ENCODE assay signal across 17 cellular contexts in the genomic region with DNA sequence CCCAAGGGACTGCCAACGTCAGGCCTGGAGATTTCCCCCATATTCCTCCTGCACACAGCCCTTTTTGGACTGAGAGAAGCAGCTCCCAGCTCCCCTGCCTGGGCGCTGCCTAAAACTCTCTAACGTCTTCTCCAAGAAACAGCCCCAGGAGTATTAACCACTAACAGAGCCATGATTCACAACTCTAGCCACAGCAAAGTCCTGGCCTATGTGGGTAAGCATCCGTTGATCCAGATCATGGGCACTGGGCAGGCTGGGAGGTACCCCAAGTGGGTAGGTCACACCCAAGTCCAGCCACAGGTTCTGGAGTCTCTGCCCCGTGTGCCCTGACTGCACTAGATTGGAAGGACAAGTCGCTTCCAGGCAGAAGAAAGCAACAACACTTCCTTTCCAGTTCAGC. TPM values are rescaled to one million over a fixed set of nuclear protein-coding genes. Genes with fewer than 3 reads are reported as not detected.
DNase-seq lines count a peak whose midpoint lies in the region; ATAC-seq and TF ChIP-seq lines count a peak whose summit lies in the region.
"Had no signal": no experiment of that assay in that cellular context is flagged by ENCODE, and none has a peak within 500 bp of the region (broad histone marks: within the 10 kb centered on the region; RNA-seq: fewer than 3 reads in every experiment).

No MANE protein-coding gene starts in this region.

- WGBS in heart right ventricle, 2 donors = 88 to 89% methylated on average over 6 of the region's 6 CpGs

- H3K9me3 Mint-ChIP-seq in CD4-positive, alpha-beta T cell = no peaks in the 10 kb centered on the region
- H3K9me3 Mint-ChIP-seq in neural progenitor cell = no peaks in the 10 kb centered on the region

- H3K27ac Mint-ChIP-seq in CD4-positive, alpha-beta T cell = peak overlapping the region; percentile 59
- H3K27ac Mint-ChIP-seq in neural progenitor cell = peak overlapping the region; percentile 69

- no peaks in the 10 kb centered on the region for H4K20me1 ChIP-seq in neural progenitor cell (ENCODE audit: low read depth)

- H3K4me1 ChIP-seq in effector memory CD4-positive, alpha-beta T cell (ENCODE audit: control insufficient read depth, insufficient read depth, low read length, poor library complexity, severe bottlenecking) = no peaks in the 10 kb centered on the region
- H3K4me1 ChIP-seq in neural progenitor cell (peaks cover 3% of the 10 kb centered on the region), heart right ventricle (peaks cover 5 to 20% (median 14%) of the 10 kb centered on the region in 9 donors)

- H3K27me3 ChIP-seq in CD4-positive, alpha-beta T cell (ENCODE audit: control insufficient read depth, insufficient read depth, low read length) = no peaks in the 10 kb centered on the region
- no peaks in the 10 kb centered on the region for H3K27me3 ChIP-seq in effector memory CD4-positive, alpha-beta T cell (replicated peaks; ENCODE audit: control insufficient read depth, insufficient read depth, low read length, poor library complexity, severe bottlenecking)
- H3K27me3 ChIP-seq in neural progenitor cell (no peaks in the 10 kb centered on the region), heart right ventricle (no peaks in the 10 kb centered on the region)
- H3K27me3 ChIP-seq: ovary, SJCRH30 had no signal

- H3K79me2 ChIP-seq in neural progenitor cell (ENCODE audit: low read depth) = no peaks in the 10 kb centered on the region

- ATAC-seq in CD4-positive, alpha-beta T cell (ENCODE audit: poor library complexity) = no peak
- no peak for ATAC-seq in heart right ventricle
- ATAC-seq: left lobe of liver had no signal

- H3K4me3 ChIP-seq in effector memory CD4-positive, alpha-beta T cell (ENCODE audit: insufficient read depth, low read depth, low read length, poor library complexity, severe bottlenecking) = no peak overlapping the region
- H3K4me3 ChIP-seq in neural progenitor cell = no peak overlapping the region
- H3K4me3 ChIP-seq in heart right ventricle = no peak overlapping the region
- no peak overlapping the region for H3K4me3 ChIP-seq in foreskin fibroblast (ENCODE audit: low read depth in 1 of 2, low read length in 2 of 2)
- H3K4me3 ChIP-seq: ovary, SJCRH30 had no signal

- H3K36me3 ChIP-seq in KOPT-K1 (ENCODE audit: insufficient read depth, low read length) (peaks cover 93% of the 10 kb centered on the region), neural progenitor cell (no peaks in the 10 kb centered on the region), heart right ventricle (peaks cover 0 to 71% (median 7%) of the 10 kb centered on the region in 9 donors)
- peaks cover 31% of the 10 kb centered on the region for H3K36me3 ChIP-seq in effector memory CD4-positive, alpha-beta T cell (ENCODE audit: control insufficient read depth, insufficient read depth, low read length)
- H3K36me3 ChIP-seq: ovary had no signal

- H3K27me3 Mint-ChIP-seq in CD4-positive, alpha-beta T cell = no peaks in the 10 kb centered on the region
- no peaks in the 10 kb centered on the region for H3K27me3 Mint-ChIP-seq in neural progenitor cell (ENCODE audit: insufficient read depth, low read depth)

- CTCF ChIA-PET in CD4-positive, alpha-beta T cell (lab: Charles Lee) = interaction anchor here (1.5 kb wide), 1 partner anchor 13 kb away, joined by 3 read pairs; no protein-coding TSS in a partner anchor

- no peak for DNase-seq in CD4-positive, alpha-beta T cell
- no peak for DNase-seq in effector memory CD4-positive, alpha-beta T cell
- DNase-seq in neural progenitor cell (ENCODE audit: low spot score) = no peak
- DNase-seq in heart right ventricle = no peak
- no peak for DNase-seq in foreskin fibroblast
- DNase-seq in stimulated activated CD4-positive, alpha-beta T cell treated with anti-CD3 and anti-CD28 coated beads, Interleukin-12 subunit alpha, Interleukin-12 subunit beta, amount 100 ng/mL, for 4 hours = no peak
- no peak for DNase-seq in cerebellar nuclear complex (lab: John Stamatoyannopoulos, UW)
- DNase-seq: central memory CD4-positive, alpha-beta T cell; effector CD8-positive, alpha-beta T cell; NCI-H1105 treated with DMSO at 0.1 percent for 48 hours; NCI-H69; SJCRH30; stimulated activated CD4-positive, alpha-beta T cell treated with anti-CD3 and anti-CD28 coated beads, Interleukin-2, amount 100 ng/mL, for 24 hours; T-helper 2 cell had no signal

- H2AFZ ChIP-seq in neural progenitor cell (replicated peaks) = no peak overlapping the region

- H3K4me1 Mint-ChIP-seq in CD4-positive, alpha-beta T cell (ENCODE audit: low read depth) = peaks cover 11% of the 10 kb centered on the region
- H3K4me1 Mint-ChIP-seq in neural progenitor cell = peaks cover 4% of the 10 kb centered on the region

- intact Hi-C loops in CD4-positive, alpha-beta T cell (cut with DNase I, micrococcal nuclease) = loop anchor here in 1 of 2 experiments (5.0 kb wide), 2 partner anchors 44 to 311 kb away; no protein-coding TSS in a partner anchor
- intact Hi-C loops in heart right ventricle (cut with DNase I) = loop anchor here in 2 of 10 donors (10.0 kb wide), 2 partner anchors 143 to 323 kb away; no protein-coding TSS in a partner anchor

- H3K9me3 ChIP-seq in CD4-positive, alpha-beta T cell (ENCODE audit: control insufficient read depth, low read length) = no peaks in the 10 kb centered on the region
- H3K9me3 ChIP-seq in KOPT-K1 (ENCODE audit: insufficient read depth, low read length, poor library complexity, severe bottlenecking) = no peaks in the 10 kb centered on the region
- H3K9me3 ChIP-seq in effector memory CD4-positive, alpha-beta T cell (ENCODE audit: control insufficient read depth, low read length) = no peaks in the 10 kb centered on the region
- H3K9me3 ChIP-seq in neural progenitor cell (ENCODE audit: low read depth) = no peaks in the 10 kb centered on the region
- no peaks in the 10 kb centered on the region for H3K9me3 ChIP-seq in heart right ventricle
- H3K9me3 ChIP-seq: ovary, SJCRH30 had no signal

- peaks cover 37% of the 10 kb centered on the region for H3K36me3 Mint-ChIP-seq in CD4-positive, alpha-beta T cell (ENCODE audit: low read depth)
- peaks cover 3% of the 10 kb centered on the region for H3K36me3 Mint-ChIP-seq in neural progenitor cell

- no peak overlapping the region for H3K9ac ChIP-seq in neural progenitor cell

- POLR2A ChIA-PET in CD4-positive, alpha-beta T cell (lab: Charles Lee) = no interaction called here

- no peak overlapping the region for H3K4me2 ChIP-seq in neural progenitor cell

- H3K4me3 Mint-ChIP-seq in CD4-positive, alpha-beta T cell = no peak overlapping the region
- no peak overlapping the region for H3K4me3 Mint-ChIP-seq in neural progenitor cell

- no peak overlapping the region for H3K27ac ChIP-seq in CD4-positive, alpha-beta T cell (ENCODE audit: low read depth, low read length)
- H3K27ac ChIP-seq in KOPT-K1 (ENCODE audit: low read depth, low read length, poor library complexity, severe bottlenecking) (peak overlapping the region; percentile 52), neural progenitor cell (no peak overlapping the region), heart right ventricle (no peak overlapping the region)
- H3K27ac ChIP-seq in effector memory CD4-positive, alpha-beta T cell (ENCODE audit: insufficient read depth, low read length, poor library complexity, severe bottlenecking) = peak overlapping the region; percentile 5
- H3K27ac ChIP-seq: ovary, SJCRH30 had no signal

- H3F3A ChIP-seq in neural progenitor cell (ENCODE audit: low read depth) = peaks cover 11% of the 10 kb centered on the region

- TF ChIP-seq CTCF in CD4-positive, alpha-beta T cell (IDR thresholded peaks at IDR 0.05) = no peak
- TF ChIP-seq CTCF in neural progenitor cell (IDR thresholded peaks at IDR 0.05) = no peak
- TF ChIP-seq CTCF in heart right ventricle (IDR thresholded peaks at IDR 0.05) = no peak
- TF ChIP-seq CTCF in foreskin fibroblast (IDR thresholded peaks at IDR 0.05; ENCODE audit: low read depth, low read length) = no peak

RNA-seq across cellular contexts. Expression of gene NBEAL2, which starts 31.9 kb away (rescaled TPM):
- total RNA-seq in CD4-positive, alpha-beta T cell = 100 to 1,000 TPM; 163 to 170 TPM
- total RNA-seq in neural progenitor cell (ENCODE audit: low replicate concordance) (6.3 and 19.1 TPM in 2 replicates), heart right ventricle (10 to 100 TPM in 7 of 10 donors, 1 to 10 TPM in 3; 7.6 to 23.1 (median 10.8) TPM)
- 10 to 100 TPM; 44.0 to 51.1 TPM for polyA plus RNA-seq in heart right ventricle

RNA-seq across cellular contexts. Expression of gene CCDC12, which starts 34.8 kb away (rescaled TPM):
- total RNA-seq in CD4-positive, alpha-beta T cell = 10 to 100 TPM; 57.5 to 59.5 TPM
- total RNA-seq in neural progenitor cell (ENCODE audit: low replicate concordance) (17.9 and 44.0 TPM in 2 replicates), heart right ventricle (10 to 100 TPM; 28.8 to 39.9 (median 33.3) TPM)
- 100 to 1,000 TPM in 1 of 2 donors, 10 to 100 TPM in 1; 86.1 to 137 TPM for polyA plus RNA-seq in heart right ventricle

Comparison
In these comparisons a context has a peak if more than half of its experiments do, and no peak if none do; other contexts are left out.
1. H3K27ac ChIP-seq: peak in KOPT-K1 (single experiment) and effector memory CD4-positive, alpha-beta T cell (single experiment); none in CD4-positive, alpha-beta T cell (single experiment), neural progenitor cell (single experiment) and heart right ventricle (0 of 10).